Comparison of ENCODE assay signal across 1 cellular context in the genomic region with DNA sequence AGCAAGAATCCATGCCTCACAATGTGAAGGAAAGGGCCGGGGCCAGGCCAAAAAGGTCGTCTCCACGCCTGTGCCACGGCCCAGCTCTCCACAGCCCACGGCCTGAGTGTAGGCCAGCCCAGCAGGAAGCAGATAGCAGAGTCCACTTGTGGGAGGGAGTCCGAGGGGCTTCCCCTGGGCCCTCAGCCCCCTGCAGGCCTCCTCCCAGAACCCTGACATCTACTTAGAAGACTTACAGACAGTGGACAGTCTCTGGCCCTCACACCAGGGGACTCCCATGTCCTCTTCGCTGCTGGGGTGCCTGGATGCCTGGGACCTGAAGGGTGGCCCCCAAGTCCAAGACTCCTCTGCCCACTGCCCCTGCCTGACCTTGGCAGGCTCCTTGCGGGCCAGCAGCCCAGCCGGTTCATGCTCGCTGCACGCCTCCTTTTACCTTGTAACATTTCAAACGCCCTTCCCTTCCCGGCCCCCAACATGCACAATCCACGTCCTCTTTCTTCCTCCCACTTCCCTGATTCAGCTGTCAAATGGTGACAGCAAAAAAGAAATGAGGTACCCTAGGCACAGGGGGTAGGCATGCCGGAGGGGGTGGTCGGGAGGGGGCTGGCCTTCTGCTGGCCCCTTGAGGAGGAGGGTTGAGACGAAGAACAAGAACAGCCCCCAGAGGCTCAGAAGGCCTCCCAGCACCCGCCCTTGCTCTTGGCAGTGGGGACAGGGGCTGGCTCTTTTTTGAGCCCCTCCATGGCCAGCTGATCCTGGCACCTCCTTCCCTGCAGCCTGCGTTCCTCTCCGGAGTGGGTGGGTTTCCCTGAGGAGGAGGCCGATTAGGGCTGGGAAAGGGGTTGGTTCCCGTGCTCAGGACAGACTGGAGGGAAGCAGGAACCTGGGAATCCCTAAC.
TF ChIP-seq lines count a peak whose summit lies in the region.

No MANE protein-coding gene starts in this region.

TF ChIP-seq in K562, 482 proteins besides CTCF, POLR2A, EP300 and RAD21 (continued from another document and continues in another):
- TF ChIP-seq, protein P1, sequence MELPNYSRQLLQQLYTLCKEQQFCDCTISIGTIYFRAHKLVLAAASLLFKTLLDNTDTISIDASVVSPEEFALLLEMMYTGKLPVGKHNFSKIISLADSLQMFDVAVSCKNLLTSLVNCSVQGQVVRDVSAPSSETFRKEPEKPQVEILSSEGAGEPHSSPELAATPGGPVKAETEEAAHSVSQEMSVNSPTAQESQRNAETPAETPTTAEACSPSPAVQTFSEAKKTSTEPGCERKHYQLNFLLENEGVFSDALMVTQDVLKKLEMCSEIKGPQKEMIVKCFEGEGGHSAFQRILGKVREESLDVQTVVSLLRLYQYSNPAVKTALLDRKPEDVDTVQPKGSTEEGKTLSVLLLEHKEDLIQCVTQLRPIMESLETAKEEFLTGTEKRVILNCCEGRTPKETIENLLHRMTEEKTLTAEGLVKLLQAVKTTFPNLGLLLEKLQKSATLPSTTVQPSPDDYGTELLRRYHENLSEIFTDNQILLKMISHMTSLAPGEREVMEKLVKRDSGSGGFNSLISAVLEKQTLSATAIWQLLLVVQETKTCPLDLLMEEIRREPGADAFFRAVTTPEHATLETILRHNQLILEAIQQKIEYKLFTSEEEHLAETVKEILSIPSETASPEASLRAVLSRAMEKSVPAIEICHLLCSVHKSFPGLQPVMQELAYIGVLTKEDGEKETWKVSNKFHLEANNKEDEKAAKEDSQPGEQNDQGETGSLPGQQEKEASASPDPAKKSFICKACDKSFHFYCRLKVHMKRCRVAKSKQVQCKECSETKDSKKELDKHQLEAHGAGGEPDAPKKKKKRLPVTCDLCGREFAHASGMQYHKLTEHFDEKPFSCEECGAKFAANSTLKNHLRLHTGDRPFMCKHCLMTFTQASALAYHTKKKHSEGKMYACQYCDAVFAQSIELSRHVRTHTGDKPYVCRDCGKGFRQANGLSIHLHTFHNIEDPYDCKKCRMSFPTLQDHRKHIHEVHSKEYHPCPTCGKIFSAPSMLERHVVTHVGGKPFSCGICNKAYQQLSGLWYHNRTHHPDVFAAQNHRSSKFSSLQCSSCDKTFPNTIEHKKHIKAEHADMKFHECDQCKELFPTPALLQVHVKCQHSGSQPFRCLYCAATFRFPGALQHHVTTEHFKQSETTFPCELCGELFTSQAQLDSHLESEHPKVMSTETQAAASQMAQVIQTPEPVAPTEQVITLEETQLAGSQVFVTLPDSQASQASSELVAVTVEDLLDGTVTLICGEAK (IDR thresholded peaks at IDR 0.05): no peak
- TF ChIP-seq, protein P1 (CRISPR knock-in tag; IDR thresholded peaks at IDR 0.05): no peak
- no peak for TF ChIP-seq HIVEP1 (CRISPR knock-in tag; IDR thresholded peaks at IDR 0.05)
- no peak for TF ChIP-seq NR4A1 (CRISPR knock-in tag; IDR thresholded peaks at IDR 0.05)
- peak; percentile 30; the same call in 1 of the 2 replicates for TF ChIP-seq NR4A1 (tag; IDR thresholded peaks at IDR 0.05)
- no peak for TF ChIP-seq SIX5 (IDR thresholded peaks at IDR 0.05; ENCODE audit: borderline replicate concordance in 1 of 2, insufficient read depth in 1 of 2, low read depth in 1 of 2, low read length in 2 of 2)
- 0 out of 2 replicates have a peak, but pooled peaks have one; percentile 13 for TF ChIP-seq MTA3 (IDR thresholded peaks at IDR 0.05; ENCODE audit: borderline replicate concordance)
- TF ChIP-seq ZNF24 (IDR thresholded peaks at IDR 0.05): no peak
- TF ChIP-seq KHSRP (IDR thresholded peaks at IDR 0.05): no peak
- 0 out of 2 replicates have a peak, but pooled peaks have one; percentile 7 for TF ChIP-seq PML (IDR thresholded peaks at IDR 0.05; ENCODE audit: low read length)
- TF ChIP-seq ZBED1 (IDR thresholded peaks at IDR 0.05): no peak
- TF ChIP-seq MAFK (IDR thresholded peaks at IDR 0.05; ENCODE audit: low read length): no peak
- TF ChIP-seq SMARCE1 (IDR thresholded peaks at IDR 0.05): no peak
- TF ChIP-seq RHOXF2B (CRISPR knock-in tag; conservative IDR thresholded peaks at IDR 0.05): 0 out of 2 replicates have a peak, but pooled peaks have one; percentile 35
- TF ChIP-seq, protein P2, sequence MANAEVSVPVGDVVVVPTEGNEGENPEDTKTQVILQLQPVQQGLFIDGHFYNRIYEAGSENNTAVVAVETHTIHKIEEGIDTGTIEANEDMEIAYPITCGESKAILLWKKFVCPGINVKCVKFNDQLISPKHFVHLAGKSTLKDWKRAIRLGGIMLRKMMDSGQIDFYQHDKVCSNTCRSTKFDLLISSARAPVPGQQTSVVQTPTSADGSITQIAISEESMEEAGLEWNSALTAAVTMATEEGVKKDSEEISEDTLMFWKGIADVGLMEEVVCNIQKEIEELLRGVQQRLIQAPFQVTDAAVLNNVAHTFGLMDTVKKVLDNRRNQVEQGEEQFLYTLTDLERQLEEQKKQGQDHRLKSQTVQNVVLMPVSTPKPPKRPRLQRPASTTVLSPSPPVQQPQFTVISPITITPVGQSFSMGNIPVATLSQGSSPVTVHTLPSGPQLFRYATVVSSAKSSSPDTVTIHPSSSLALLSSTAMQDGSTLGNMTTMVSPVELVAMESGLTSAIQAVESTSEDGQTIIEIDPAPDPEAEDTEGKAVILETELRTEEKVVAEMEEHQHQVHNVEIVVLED (CRISPR knock-in tag; IDR thresholded peaks at IDR 0.05): no peak
- no peak; the same call in 1 of the 2 replicates for TF ChIP-seq RNF2 (IDR thresholded peaks at IDR 0.05)
- TF ChIP-seq, protein P3, sequence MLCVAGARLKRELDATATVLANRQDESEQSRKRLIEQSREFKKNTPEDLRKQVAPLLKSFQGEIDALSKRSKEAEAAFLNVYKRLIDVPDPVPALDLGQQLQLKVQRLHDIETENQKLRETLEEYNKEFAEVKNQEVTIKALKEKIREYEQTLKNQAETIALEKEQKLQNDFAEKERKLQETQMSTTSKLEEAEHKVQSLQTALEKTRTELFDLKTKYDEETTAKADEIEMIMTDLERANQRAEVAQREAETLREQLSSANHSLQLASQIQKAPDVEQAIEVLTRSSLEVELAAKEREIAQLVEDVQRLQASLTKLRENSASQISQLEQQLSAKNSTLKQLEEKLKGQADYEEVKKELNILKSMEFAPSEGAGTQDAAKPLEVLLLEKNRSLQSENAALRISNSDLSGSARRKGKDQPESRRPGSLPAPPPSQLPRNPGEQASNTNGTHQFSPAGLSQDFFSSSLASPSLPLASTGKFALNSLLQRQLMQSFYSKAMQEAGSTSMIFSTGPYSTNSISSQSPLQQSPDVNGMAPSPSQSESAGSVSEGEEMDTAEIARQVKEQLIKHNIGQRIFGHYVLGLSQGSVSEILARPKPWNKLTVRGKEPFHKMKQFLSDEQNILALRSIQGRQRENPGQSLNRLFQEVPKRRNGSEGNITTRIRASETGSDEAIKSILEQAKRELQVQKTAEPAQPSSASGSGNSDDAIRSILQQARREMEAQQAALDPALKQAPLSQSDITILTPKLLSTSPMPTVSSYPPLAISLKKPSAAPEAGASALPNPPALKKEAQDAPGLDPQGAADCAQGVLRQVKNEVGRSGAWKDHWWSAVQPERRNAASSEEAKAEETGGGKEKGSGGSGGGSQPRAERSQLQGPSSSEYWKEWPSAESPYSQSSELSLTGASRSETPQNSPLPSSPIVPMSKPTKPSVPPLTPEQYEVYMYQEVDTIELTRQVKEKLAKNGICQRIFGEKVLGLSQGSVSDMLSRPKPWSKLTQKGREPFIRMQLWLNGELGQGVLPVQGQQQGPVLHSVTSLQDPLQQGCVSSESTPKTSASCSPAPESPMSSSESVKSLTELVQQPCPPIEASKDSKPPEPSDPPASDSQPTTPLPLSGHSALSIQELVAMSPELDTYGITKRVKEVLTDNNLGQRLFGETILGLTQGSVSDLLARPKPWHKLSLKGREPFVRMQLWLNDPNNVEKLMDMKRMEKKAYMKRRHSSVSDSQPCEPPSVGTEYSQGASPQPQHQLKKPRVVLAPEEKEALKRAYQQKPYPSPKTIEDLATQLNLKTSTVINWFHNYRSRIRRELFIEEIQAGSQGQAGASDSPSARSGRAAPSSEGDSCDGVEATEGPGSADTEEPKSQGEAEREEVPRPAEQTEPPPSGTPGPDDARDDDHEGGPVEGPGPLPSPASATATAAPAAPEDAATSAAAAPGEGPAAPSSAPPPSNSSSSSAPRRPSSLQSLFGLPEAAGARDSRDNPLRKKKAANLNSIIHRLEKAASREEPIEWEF (CRISPR knock-in tag; IDR thresholded peaks at IDR 0.05): peak; percentile 87
- TF ChIP-seq ARHGAP35 (IDR thresholded peaks at IDR 0.05; ENCODE audit: partially characterized antibody): no peak
- peak; percentile 56; the same call in 1 of the 2 replicates for TF ChIP-seq POLR2AphosphoS2 (IDR thresholded peaks at IDR 0.05; ENCODE audit: low read length)
- no peak for TF ChIP-seq ZNF696 (CRISPR knock-in tag; conservative IDR thresholded peaks at IDR 0.05)
- 0 out of 4 replicates have a peak, but pooled peaks of 1 of the 2 experiments have one; percentile 40 for TF ChIP-seq FOXA3 (CRISPR knock-in tag; conservative IDR thresholded peaks at IDR 0.05 in 1 of 2, IDR thresholded peaks at IDR 0.05 in 1 of 2)
- no peak for TF ChIP-seq ZNF764 (CRISPR knock-in tag; IDR thresholded peaks at IDR 0.05; ENCODE audit: low read depth)
- TF ChIP-seq RBFOX2 (IDR thresholded peaks at IDR 0.05; ENCODE audit: low read depth, low read length): peak; percentile 49
- TF ChIP-seq PURB (CRISPR knock-in tag; IDR thresholded peaks at IDR 0.05; ENCODE audit: low read depth): no peak
- TF ChIP-seq CCAR2 (IDR thresholded peaks at IDR 0.05; ENCODE audit: low read depth, low read length): no peak
- TF ChIP-seq, protein P4, sequence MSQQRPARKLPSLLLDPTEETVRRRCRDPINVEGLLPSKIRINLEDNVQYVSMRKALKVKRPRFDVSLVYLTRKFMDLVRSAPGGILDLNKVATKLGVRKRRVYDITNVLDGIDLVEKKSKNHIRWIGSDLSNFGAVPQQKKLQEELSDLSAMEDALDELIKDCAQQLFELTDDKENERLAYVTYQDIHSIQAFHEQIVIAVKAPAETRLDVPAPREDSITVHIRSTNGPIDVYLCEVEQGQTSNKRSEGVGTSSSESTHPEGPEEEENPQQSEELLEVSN (IDR thresholded peaks at IDR 0.05; ENCODE audit: borderline replicate concordance in 1 of 2, extremely low read depth in 1 of 2, insufficient read depth in 1 of 2, insufficient read length in 1 of 2, low read depth in 1 of 2, low read length in 1 of 2, poor library complexity in 1 of 2, severe bottlenecking in 1 of 2): no peak
- TF ChIP-seq ZNF507 (tag; conservative IDR thresholded peaks at IDR 0.05): no peak
- TF ChIP-seq NCOA2 (IDR thresholded peaks at IDR 0.05; ENCODE audit: partially characterized antibody in 2 of 2): no peak
- TF ChIP-seq, protein P5, sequence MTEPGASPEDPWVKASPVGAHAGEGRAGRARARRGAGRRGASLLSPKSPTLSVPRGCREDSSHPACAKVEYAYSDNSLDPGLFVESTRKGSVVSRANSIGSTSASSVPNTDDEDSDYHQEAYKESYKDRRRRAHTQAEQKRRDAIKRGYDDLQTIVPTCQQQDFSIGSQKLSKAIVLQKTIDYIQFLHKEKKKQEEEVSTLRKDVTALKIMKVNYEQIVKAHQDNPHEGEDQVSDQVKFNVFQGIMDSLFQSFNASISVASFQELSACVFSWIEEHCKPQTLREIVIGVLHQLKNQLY (CRISPR knock-in tag; conservative IDR thresholded peaks at IDR 0.05): no peak
- 0 out of 4 replicates have a peak, but pooled peaks of 1 of the 2 experiments have one; percentile 3 for TF ChIP-seq TBL1XR1 (IDR thresholded peaks at IDR 0.05; ENCODE audit: low read length in 2 of 2)
- no peak for TF ChIP-seq BRCA1 (IDR thresholded peaks at IDR 0.05)
- no peak for TF ChIP-seq BRCA1 (CRISPR knock-in tag; IDR thresholded peaks at IDR 0.05)
- TF ChIP-seq SMAD2 (IDR thresholded peaks at IDR 0.05; ENCODE audit: low read depth, low read length): no peak
- TF ChIP-seq, protein P6, sequence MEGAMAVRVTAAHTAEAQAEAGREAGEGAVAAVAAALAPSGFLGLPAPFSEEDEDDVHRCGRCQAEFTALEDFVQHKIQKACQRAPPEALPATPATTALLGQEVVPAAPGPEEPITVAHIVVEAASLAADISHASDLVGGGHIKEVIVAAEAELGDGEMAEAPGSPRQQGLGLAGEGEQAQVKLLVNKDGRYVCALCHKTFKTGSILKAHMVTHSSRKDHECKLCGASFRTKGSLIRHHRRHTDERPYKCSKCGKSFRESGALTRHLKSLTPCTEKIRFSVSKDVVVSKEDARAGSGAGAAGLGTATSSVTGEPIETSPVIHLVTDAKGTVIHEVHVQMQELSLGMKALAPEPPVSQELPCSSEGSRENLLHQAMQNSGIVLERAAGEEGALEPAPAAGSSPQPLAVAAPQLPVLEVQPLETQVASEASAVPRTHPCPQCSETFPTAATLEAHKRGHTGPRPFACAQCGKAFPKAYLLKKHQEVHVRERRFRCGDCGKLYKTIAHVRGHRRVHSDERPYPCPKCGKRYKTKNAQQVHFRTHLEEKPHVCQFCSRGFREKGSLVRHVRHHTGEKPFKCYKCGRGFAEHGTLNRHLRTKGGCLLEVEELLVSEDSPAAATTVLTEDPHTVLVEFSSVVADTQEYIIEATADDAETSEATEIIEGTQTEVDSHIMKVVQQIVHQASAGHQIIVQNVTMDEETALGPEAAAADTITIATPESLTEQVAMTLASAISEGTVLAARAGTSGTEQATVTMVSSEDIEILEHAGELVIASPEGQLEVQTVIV (CRISPR knock-in tag; IDR thresholded peaks at IDR 0.05; ENCODE audit: borderline replicate concordance): no peak
